ENCODE assay signal across 9 cellular contexts in the genomic region with DNA sequence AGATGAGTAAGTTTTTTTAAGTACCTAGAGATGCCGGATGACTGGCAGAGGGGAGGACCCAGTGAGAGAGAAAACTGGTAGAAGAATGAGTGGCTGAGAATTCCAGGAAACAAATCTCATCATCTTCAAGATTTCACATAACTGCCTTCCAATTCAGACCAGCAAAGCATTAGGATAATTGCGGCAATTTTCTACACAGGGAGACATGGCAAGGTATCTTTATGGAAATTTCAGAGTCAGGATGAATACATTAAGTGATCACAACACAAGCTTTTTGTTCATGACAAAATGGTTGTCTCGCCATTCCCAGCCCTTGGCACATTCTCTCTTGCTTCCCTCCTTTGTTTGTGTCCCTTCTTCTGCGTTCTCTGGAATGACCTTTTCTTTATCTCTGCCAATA.
"Had no signal": no experiment of that assay in that cellular context is flagged by ENCODE, and none has a peak within 500 bp of the region (broad histone marks: within the 10 kb centered on the region; RNA-seq: fewer than 3 reads in every experiment).

No MANE protein-coding gene starts in this region.

- H3K9me3 ChIP-seq: HAP-1 had no signal

- DNase-seq: GM23248, GOT3, H7, H9, HCEC 1CT, HFFc6 had no signal

- H3K36me3 ChIP-seq: HAP-1 had no signal

- H3K4me3 ChIP-seq: GM23248, GM23338, HAP-1 had no signal

- H3K27ac ChIP-seq: GM23248 had no signal

- H3K4me2 ChIP-seq: GM23338 had no signal

- H3K9ac ChIP-seq: GM23248 had no signal

- H2AFZ ChIP-seq: GM23248, GM23338 had no signal

- ATAC-seq: GM23338, HCT116 had no signal
